ENCODE assay signal across 2 cellular contexts in the genomic region with DNA sequence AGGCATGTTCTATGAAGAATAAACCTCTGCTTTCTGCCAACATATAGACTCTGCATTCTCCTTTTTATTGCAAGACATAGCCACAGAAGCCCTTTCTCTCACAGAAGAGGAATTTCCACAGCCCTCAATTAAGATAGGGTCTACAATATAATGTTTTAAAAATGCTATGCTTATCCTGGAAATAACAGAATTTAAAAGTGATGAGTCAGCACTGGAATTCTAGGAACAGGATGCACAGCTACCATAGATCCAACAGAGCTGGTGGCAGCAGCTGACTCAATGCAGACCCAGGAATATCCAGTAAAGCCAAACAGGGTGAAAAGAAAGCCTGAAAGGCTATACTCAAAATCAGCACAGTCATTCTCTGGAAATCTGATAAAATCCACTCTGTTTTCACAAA.
TF ChIP-seq lines count a peak whose summit lies in the region.

No MANE protein-coding gene starts in this region.

TF ChIP-seq in HepG2, 621 proteins besides CTCF, POLR2A, EP300 and RAD21:
- TF ChIP-seq ZNF652 (CRISPR knock-in tag; IDR thresholded peaks at IDR 0.05; ENCODE audit: borderline replicate concordance, low read depth) (no peak), MAFF (IDR thresholded peaks at IDR 0.05; ENCODE audit: low read depth, low read length) (peak; percentile 92), MAFK (conservative IDR thresholded peaks at IDR 0.05 in 1 of 2, IDR thresholded peaks at IDR 0.05 in 1 of 2; ENCODE audit: low read length in 2 of 2) (peak; percentile 85 to 94)

TF ChIP-seq in K562, 482 proteins besides CTCF, POLR2A, EP300 and RAD21:
- TF ChIP-seq MAFG (tag; conservative IDR thresholded peaks at IDR 0.05): peak; percentile 76
- peak; percentile 84 for TF ChIP-seq MAFF (IDR thresholded peaks at IDR 0.05; ENCODE audit: low read length)
- TF ChIP-seq MAFK (IDR thresholded peaks at IDR 0.05; ENCODE audit: low read length): peak; percentile 91
- TF ChIP-seq RHOXF2B (CRISPR knock-in tag; conservative IDR thresholded peaks at IDR 0.05): no peak
- peak; percentile 62 for TF ChIP-seq C11orf30 (IDR thresholded peaks at IDR 0.05; ENCODE audit: low read depth)
- no peak for TF ChIP-seq CBX3 (IDR thresholded peaks at IDR 0.05; ENCODE audit: borderline replicate concordance in 1 of 2, low read length in 2 of 2)
- TF ChIP-seq ZNF316 (IDR thresholded peaks at IDR 0.05): peak; percentile 73
